Comparison of ENCODE assay signal across 9 cellular contexts in the genomic region with DNA sequence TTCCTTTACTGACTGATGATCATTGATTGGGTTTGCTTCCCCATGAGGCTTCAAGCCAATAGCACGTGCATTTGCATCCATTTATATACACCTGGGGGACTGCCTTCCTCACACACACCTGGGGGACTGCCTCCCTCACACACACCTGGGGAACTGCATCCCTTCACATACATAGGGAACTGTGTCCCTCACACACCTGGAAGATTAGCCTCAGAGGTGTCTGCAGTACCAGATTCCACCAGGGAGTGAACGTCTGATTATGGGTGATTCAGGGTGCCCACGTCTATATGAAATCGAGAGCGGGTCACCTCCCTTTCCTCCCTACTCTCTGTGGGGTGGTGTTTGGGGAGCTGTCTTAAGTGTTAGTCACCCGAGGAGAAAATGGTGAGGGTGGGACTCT. TPM values are rescaled to one million over a fixed set of nuclear protein-coding genes. Genes with fewer than 3 reads are reported as not detected.
DNase-seq lines count a peak whose midpoint lies in the region; ATAC-seq, FAIRE-seq and TF ChIP-seq lines count a peak whose summit lies in the region.
"Had no signal": no experiment of that assay in that cellular context is flagged by ENCODE, and none has a peak within 500 bp of the region (broad histone marks: within the 10 kb centered on the region; RNA-seq: fewer than 3 reads in every experiment).

No MANE protein-coding gene starts in this region.

- no peak for FAIRE-seq in endothelial cell of umbilical vein (lab: Jason Lieb, UNC)

- H3K79me2 ChIP-seq in endothelial cell of umbilical vein (ENCODE audit: control insufficient read depth, insufficient read depth, low read length) = peaks cover 83% of the 10 kb centered on the region

- dilution Hi-C loops in endothelial cell of umbilical vein (cut with MboI; ENCODE audit: extremely low pct_ligation_motif_present, low sequenced_read_pairs) = no loop called here

- H3K9me3 ChIP-seq in endothelial cell of umbilical vein (replicated peaks; ENCODE audit: control insufficient read depth, insufficient read depth, low read length) (no peaks in the 10 kb centered on the region), gastrocnemius medialis (no peaks in the 10 kb centered on the region)

- no peak overlapping the region for H2AFZ ChIP-seq in endothelial cell of umbilical vein (ENCODE audit: low read depth, low read length)

- peak; percentile 12; the same call in 1 of the 2 replicates for TF ChIP-seq CTCF in GM12874 (IDR thresholded peaks at IDR 0.05; ENCODE audit: insufficient read depth, low read depth, low read length)
- no peak for TF ChIP-seq CTCF in endothelial cell of umbilical vein (IDR thresholded peaks at IDR 0.05; ENCODE audit: extremely low read depth in 1 of 2, insufficient read depth in 1 of 2, low read depth in 1 of 2, low read length in 2 of 2)
- no peak for TF ChIP-seq CTCF in gastrocnemius medialis (IDR thresholded peaks at IDR 0.05 in 4 of 5, conservative IDR thresholded peaks at IDR 0.05 in 1 of 5)
- no peak for TF ChIP-seq CTCF in GM10266 (IDR thresholded peaks at IDR 0.05; ENCODE audit: control insufficient read depth, insufficient read depth, low read depth, missing control alignments)

- CTCF ChIA-PET in endothelial cell of umbilical vein (lab: Charles Lee) = no interaction called here

- H3K27ac ChIP-seq in endothelial cell of umbilical vein (ENCODE audit: insufficient read depth, low read depth, low read length) (peak overlapping the region; percentile 76), gastrocnemius medialis (peak overlapping the region in 3 of 4 donors; percentile 7 to 91 (median 51))

- intact Hi-C loops in endothelial cell of umbilical vein (cut with micrococcal nuclease) (no loop called here), gastrocnemius medialis (cut with DNase I; ENCODE audit: low total_unique reads) (no loop called here)

- no peak overlapping the region for H3K4me2 ChIP-seq in endothelial cell of umbilical vein (ENCODE audit: insufficient read depth, low read length)

- H3K9ac ChIP-seq in endothelial cell of umbilical vein (replicated peaks; ENCODE audit: extremely low read depth, insufficient read depth, low read length) = peak overlapping the region; percentile 18

- H3K4me3 ChIP-seq in endothelial cell of umbilical vein (replicated peaks in 1 of 3; ENCODE audit: insufficient read depth in 1 of 3, low read depth in 1 of 3, low read length in 3 of 3) (no peak overlapping the region), gastrocnemius medialis (no peak overlapping the region)

- H3K36me3 ChIP-seq in endothelial cell of umbilical vein (ENCODE audit: control insufficient read depth in 2 of 2, extremely low read depth in 1 of 2, insufficient read depth in 2 of 2, low read length in 2 of 2) = peaks cover 3 to 9% of the 10 kb centered on the region in 2 experiments
- peaks cover 0 to 5% of the 10 kb centered on the region in 2 donors for H3K36me3 ChIP-seq in gastrocnemius medialis

- no peaks in the 10 kb centered on the region for H3K9me1 ChIP-seq in endothelial cell of umbilical vein (replicated peaks; ENCODE audit: control insufficient read depth, extremely low read depth, insufficient read depth, low read length)

- ATAC-seq in gastrocnemius medialis (no peak), left lobe of liver (no peak)

- POLR2A ChIA-PET in endothelial cell of umbilical vein (lab: Charles Lee) = no interaction called here

- DNase-seq in RPMI8226 (peak; percentile 35), endothelial cell of umbilical vein (ENCODE audit: low read depth, low spot score) (no peak), gastrocnemius medialis (no peak), NCI-H82 treated with DMSO at 0.1 percent for 48 hours (lab: John Stamatoyannopoulos, UW; ENCODE audit: unreplicated experiment) (no peak), GM10266 (ENCODE audit: extremely low spot score) (no peak), NCI-H1417 (lab: John Stamatoyannopoulos, UW) (no peak), left lobe of liver (ENCODE audit: low spot score) (no peak)
- DNase-seq: NK-92 treated with Interleukin-12 subunit alpha and Interleukin-12 subunit beta, amount 100 ng/mL, for 24 hours had no signal

- no peaks in the 10 kb centered on the region for H4K20me1 ChIP-seq in endothelial cell of umbilical vein (replicated peaks; ENCODE audit: control insufficient read depth, extremely low read depth, insufficient read depth, low read length)

- TF ChIP-seq POLR2A in endothelial cell of umbilical vein (IDR thresholded peaks at IDR 0.05; ENCODE audit: low read depth, low read length) (no peak), gastrocnemius medialis (IDR thresholded peaks at IDR 0.05) (no peak)

- BruUV-seq in endothelial cell of umbilical vein (replicated peaks; lab: Mats Ljungman, UMichigan) = no TSS peak

- peaks cover 69% of the 10 kb centered on the region for H3K4me1 ChIP-seq in endothelial cell of umbilical vein (ENCODE audit: control insufficient read depth, extremely low read depth, insufficient read depth, low read length)
- H3K4me1 ChIP-seq in gastrocnemius medialis = peaks cover 59 to 75% of the 10 kb centered on the region in 2 donors

- no peaks in the 10 kb centered on the region for H3K27me3 ChIP-seq in endothelial cell of umbilical vein (ENCODE audit: control insufficient read depth in 2 of 2, insufficient read depth in 2 of 2, low read length in 2 of 2)
- no peaks in the 10 kb centered on the region for H3K27me3 ChIP-seq in gastrocnemius medialis

- in situ Hi-C loops in gastrocnemius medialis (cut with MboI; ENCODE audit: low sequenced_read_pairs in 4 of 4) = no loop called here

TF ChIP-seq in endothelial cell of umbilical vein, 7 proteins besides CTCF, POLR2A, EP300 and RAD21:
- no peak for TF ChIP-seq MYC (IDR thresholded peaks at IDR 0.05; ENCODE audit: low read depth, low read length)
- no peak for TF ChIP-seq EZH2 (IDR thresholded peaks at IDR 0.05; ENCODE audit: borderline replicate concordance, low read depth, low read length, severe bottlenecking)
- no peak for TF ChIP-seq POLR2AphosphoS5 (IDR thresholded peaks at IDR 0.05; ENCODE audit: insufficient read depth, low read depth, low read length)
- no peak for TF ChIP-seq FOS (IDR thresholded peaks at IDR 0.05; ENCODE audit: borderline replicate concordance, insufficient read depth, low read length)
- TF ChIP-seq JUN (IDR thresholded peaks at IDR 0.05; ENCODE audit: borderline replicate concordance, insufficient read depth, insufficient read length, low read depth) = no peak
- TF ChIP-seq, protein P1, sequence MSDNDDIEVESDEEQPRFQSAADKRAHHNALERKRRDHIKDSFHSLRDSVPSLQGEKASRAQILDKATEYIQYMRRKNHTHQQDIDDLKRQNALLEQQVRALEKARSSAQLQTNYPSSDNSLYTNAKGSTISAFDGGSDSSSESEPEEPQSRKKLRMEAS (IDR thresholded peaks at IDR 0.05; ENCODE audit: insufficient read depth, insufficient read length) = no peak
- no peak for TF ChIP-seq GATA2 (IDR thresholded peaks at IDR 0.05; ENCODE audit: insufficient read depth, insufficient read length, low read depth, low read length)

RNA-seq across cellular contexts. Expression of a gene that starts 16.9 kb away (rescaled TPM):
- total RNA-seq in endothelial cell of umbilical vein (641 and 654 TPM in 2 replicates), gastrocnemius medialis (100 to 1,000 TPM; 110 to 207 (median 133) TPM), left lobe of liver (152 TPM)
- polyA plus RNA-seq in endothelial cell of umbilical vein = 364 and 474 TPM in 2 replicates
- polyA plus RNA-seq in endothelial cell of umbilical vein (2011; cell fraction: cytosol; rRNA removed) = 464 and 610 TPM in 2 replicates
- 271 and 326 TPM in 2 replicates for polyA plus RNA-seq in endothelial cell of umbilical vein (2011; cell fraction: nucleus; rRNA removed)
- polyA plus RNA-seq in endothelial cell of umbilical vein (2012) = 519 and 816 TPM in 2 replicates
- polyA minus RNA-seq in endothelial cell of umbilical vein = 211 and 221 TPM in 2 replicates
- polyA minus RNA-seq in endothelial cell of umbilical vein (2011; cell fraction: cytosol; rRNA and poly(A)+ RNA removed) = 55.5 TPM
- polyA minus RNA-seq in endothelial cell of umbilical vein (2011; cell fraction: nucleus; rRNA and poly(A)+ RNA removed) = 67.1 and 74.9 TPM in 2 replicates

RNA-seq across cellular contexts. Expression of a gene that starts 43.8 kb away (rescaled TPM):
- total RNA-seq in endothelial cell of umbilical vein = 0.44 TPM in 1 of 2 replicates, not detected in the other
- polyA plus RNA-seq in endothelial cell of umbilical vein = 0.10 TPM in 1 of 2 replicates, not detected in the other
- polyA plus RNA-seq in endothelial cell of umbilical vein (2011; cell fraction: cytosol; rRNA removed) = 0.04 and 0.17 TPM in 2 replicates
- 0.15 TPM in 1 of 2 replicates, not detected in the other for polyA plus RNA-seq in endothelial cell of umbilical vein (2011; cell fraction: nucleus; rRNA removed)
- 0.19 TPM in 1 of 2 replicates, not detected in the other for polyA plus RNA-seq in endothelial cell of umbilical vein (2012)
- polyA minus RNA-seq in endothelial cell of umbilical vein = not detected in 2 replicates
- polyA minus RNA-seq in endothelial cell of umbilical vein (2011; cell fraction: cytosol; rRNA and poly(A)+ RNA removed) = not detected
- 0.24 and 0.43 TPM in 2 replicates for polyA minus RNA-seq in endothelial cell of umbilical vein (2011; cell fraction: nucleus; rRNA and poly(A)+ RNA removed)
- total RNA-seq in gastrocnemius medialis = 1 to 10 TPM in 3 of 4 donors, under 1 TPM in 1; 0.97 to 2.4 (median 1.9) TPM
- not detected for total RNA-seq in left lobe of liver
